Comparison of ENCODE assay signal across 25 cellular contexts in genomic region chr3:74768010-74768409, GRCh38.
"Had no signal": no experiment of that assay in that cellular context is flagged by ENCODE, and none has a peak within 500 bp of the region (broad histone marks: within the 10 kb centered on the region; RNA-seq: fewer than 3 reads in every experiment).

No MANE protein-coding gene starts in this region.

- H3K27me3 ChIP-seq: colonic mucosa, esophagus squamous epithelium, gastrocnemius medialis, heart right ventricle, left lung had no signal

- FAIRE-seq: endometrium, islet of Langerhans, keratinocyte had no signal

- H3K9me3 ChIP-seq: colonic mucosa, gastrocnemius medialis, heart right ventricle, left lung, lower lobe of right lung, mucosa of descending colon had no signal

- H3K27ac ChIP-seq: colonic mucosa, epithelial cell of prostate, esophagus squamous epithelium, gastrocnemius medialis, heart right ventricle, left lung, lower lobe of right lung had no signal

- H3K4me3 ChIP-seq: colonic mucosa, esophagus squamous epithelium, gastrocnemius medialis, heart right ventricle, left lung, lower lobe of right lung, mucosa of descending colon had no signal

- DNase-seq: colonic mucosa; cortex of kidney; effector CD8-positive, alpha-beta T cell; effector memory CD8-positive, alpha-beta T cell; endodermal cell; erythroblast; esophagus squamous epithelium; foreskin fibroblast; foreskin melanocyte; gastrocnemius medialis; glutamatergic neuron; head of caudate nucleus; heart right ventricle; hippocampal formation; left cardiac atrium; left lung; left ventricle myocardium superior; lower lobe of right lung; mesenchymal stem cell; mucosa of descending colon had no signal

- H3K36me3 ChIP-seq: colonic mucosa, esophagus squamous epithelium, gastrocnemius medialis, heart right ventricle, left lung, lower lobe of right lung had no signal

- ATAC-seq: effector memory CD8-positive, alpha-beta T cell; esophagus mucosa; gastrocnemius medialis; heart right ventricle; left cardiac atrium; left lung; left ventricle myocardium superior; lower lobe of right lung; mucosa of descending colon had no signal

- H3K4me1 ChIP-seq: colonic mucosa, esophagus squamous epithelium, gastrocnemius medialis, heart right ventricle, left lung, lower lobe of right lung had no signal
